8 cellular contexts compared by ENCODE assay signal in the genomic region with DNA sequence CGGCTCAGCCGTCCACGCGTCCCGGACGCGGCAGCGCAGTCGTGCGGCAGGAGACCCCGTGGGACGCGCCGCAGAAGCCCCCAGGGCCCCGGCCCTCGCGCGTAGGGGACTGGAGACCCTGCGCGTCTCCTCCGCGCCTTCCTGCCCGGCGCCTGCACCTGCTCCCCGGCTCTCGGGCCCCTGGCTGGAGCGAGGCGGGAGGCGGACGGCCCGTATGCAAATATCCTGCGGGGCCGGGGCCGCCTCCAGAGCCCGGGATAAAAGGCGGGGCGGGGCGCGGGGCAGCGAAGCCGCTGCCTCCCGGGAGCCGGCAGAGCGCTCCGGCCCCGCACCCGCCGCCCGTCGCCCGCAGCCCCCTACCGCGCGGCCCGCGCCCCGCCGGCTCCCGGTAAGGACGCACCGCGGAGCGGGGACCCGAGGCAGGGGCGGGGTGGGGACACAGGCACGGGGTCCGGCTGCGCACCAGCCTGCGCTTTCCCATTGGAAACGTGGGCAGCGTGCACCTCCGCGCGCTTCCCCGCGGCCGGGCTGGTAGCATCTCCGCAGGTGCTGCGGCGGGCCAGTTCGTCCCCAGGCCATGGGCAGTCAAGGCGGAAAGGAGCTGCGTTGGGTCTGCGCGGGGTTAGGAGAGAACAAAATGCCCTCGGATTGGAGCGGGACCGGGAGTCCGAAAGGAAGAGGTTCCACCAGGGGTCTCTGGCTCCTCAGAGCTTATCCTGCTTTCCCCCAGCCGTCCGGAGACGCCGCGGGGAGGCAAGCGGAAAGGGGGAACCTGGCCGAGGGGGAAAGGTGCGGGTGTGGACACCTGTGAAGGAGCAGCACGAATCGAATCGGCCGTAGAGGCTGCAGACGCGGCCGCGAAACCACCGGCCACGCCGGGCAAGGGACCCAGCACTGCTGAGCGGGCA. TPM values are rescaled to one million over a fixed set of nuclear protein-coding genes. Genes with fewer than 3 reads are reported as not detected.
DNase-seq lines count a peak whose midpoint lies in the region; ATAC-seq and TF ChIP-seq lines count a peak whose summit lies in the region.

A gene with protein sequence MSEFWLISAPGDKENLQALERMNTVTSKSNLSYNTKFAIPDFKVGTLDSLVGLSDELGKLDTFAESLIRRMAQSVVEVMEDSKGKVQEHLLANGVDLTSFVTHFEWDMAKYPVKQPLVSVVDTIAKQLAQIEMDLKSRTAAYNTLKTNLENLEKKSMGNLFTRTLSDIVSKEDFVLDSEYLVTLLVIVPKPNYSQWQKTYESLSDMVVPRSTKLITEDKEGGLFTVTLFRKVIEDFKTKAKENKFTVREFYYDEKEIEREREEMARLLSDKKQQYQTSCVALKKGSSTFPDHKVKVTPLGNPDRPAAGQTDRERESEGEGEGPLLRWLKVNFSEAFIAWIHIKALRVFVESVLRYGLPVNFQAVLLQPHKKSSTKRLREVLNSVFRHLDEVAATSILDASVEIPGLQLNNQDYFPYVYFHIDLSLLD (plus strand): TSS at position 287 of the 908 bp plus-strand sequence. CDS start 1,220 bp downstream, outside the sequence.

- H3K27ac ChIP-seq in CD4-positive, alpha-beta T cell (ENCODE audit: low read depth, low read length) = no peak within 1 kb of the TSS
- no peak within 1 kb of the TSS for H3K27ac ChIP-seq in hepatocyte
- H3K27ac ChIP-seq in smooth muscle cell (ENCODE audit: low read depth) = no peak within 1 kb of the TSS

- H3K9me3 ChIP-seq in CD4-positive, alpha-beta T cell (ENCODE audit: control insufficient read depth, low read length) = no peaks in the 10 kb centered on the region
- H3K9me3 ChIP-seq in hepatocyte (ENCODE audit: low read depth) (no peaks in the 10 kb centered on the region), smooth muscle cell (replicated peaks; ENCODE audit: low read depth) (no peaks in the 10 kb centered on the region)

- no peak within 1 kb of the TSS for H3K27ac Mint-ChIP-seq in CD4-positive, alpha-beta T cell
- no peak within 1 kb of the TSS for H3K27ac Mint-ChIP-seq in activated CD8-positive, alpha-beta T cell treated with anti-CD3 and anti-CD28 coated beads for 36 hours

- H2AFZ ChIP-seq in hepatocyte = peak within 1 kb of the TSS; percentile 52
- no peak within 1 kb of the TSS for H2AFZ ChIP-seq in smooth muscle cell (ENCODE audit: low read depth)

- H3K9me3 Mint-ChIP-seq in CD4-positive, alpha-beta T cell = no peaks in the 10 kb centered on the region
- H3K9me3 Mint-ChIP-seq in activated CD8-positive, alpha-beta T cell treated with anti-CD3 and anti-CD28 coated beads for 36 hours = no peaks in the 10 kb centered on the region

- H3K4me3 ChIP-seq in hepatocyte (peak within 1 kb of the TSS; percentile 26), smooth muscle cell (peak within 1 kb of the TSS; percentile 48)

- intact Hi-C loops in CD4-positive, alpha-beta T cell (cut with DNase I, micrococcal nuclease) = no loop called here
- intact Hi-C loops in activated CD8-positive, alpha-beta T cell treated with anti-CD3 and anti-CD28 coated beads for 36 hours (cut with micrococcal nuclease) = no loop called here

- CTCF ChIA-PET in CD4-positive, alpha-beta T cell (lab: Charles Lee) = no interaction called here
- CTCF ChIA-PET in activated CD8-positive, alpha-beta T cell treated with anti-CD3 and anti-CD28 coated beads for 36 hours (lab: Charles Lee) = interaction anchor here (0.6 kb wide), 1 partner anchor 40 kb away, joined by 3 read pairs; no protein-coding TSS in a partner anchor

- H3K79me2 ChIP-seq in hepatocyte = no peaks in the 10 kb centered on the region
- no peaks in the 10 kb centered on the region for H3K79me2 ChIP-seq in smooth muscle cell (ENCODE audit: low read depth)

- H3K4me2 ChIP-seq in hepatocyte (peak within 1 kb of the TSS; percentile 95), smooth muscle cell (peak within 1 kb of the TSS; percentile 83)

- POLR2A ChIA-PET in CD4-positive, alpha-beta T cell (lab: Charles Lee) = no interaction called here
- POLR2A ChIA-PET in activated CD8-positive, alpha-beta T cell treated with anti-CD3 and anti-CD28 coated beads for 36 hours (lab: Charles Lee) = interaction anchor here (1.3 kb wide), 1 partner anchor 71 kb away, joined by 3 read pairs; no protein-coding TSS in a partner anchor

- no peaks in the 10 kb centered on the region for H3K36me3 ChIP-seq in hepatocyte (replicated peaks; ENCODE audit: insufficient read depth, low read depth)
- no peaks in the 10 kb centered on the region for H3K36me3 ChIP-seq in smooth muscle cell (ENCODE audit: low read depth)

- H3K4me1 ChIP-seq in hepatocyte (ENCODE audit: insufficient read depth) (peaks cover 9% of the 10 kb centered on the region), smooth muscle cell (ENCODE audit: low read depth) (peaks cover 14% of the 10 kb centered on the region)

- no peak for TF ChIP-seq CTCF in CD4-positive, alpha-beta T cell (IDR thresholded peaks at IDR 0.05)
- no peak for TF ChIP-seq CTCF in activated CD8-positive, alpha-beta T cell treated with anti-CD3 and anti-CD28 coated beads for 36 hours (IDR thresholded peaks at IDR 0.05)
- TF ChIP-seq CTCF in hepatocyte (IDR thresholded peaks at IDR 0.05; ENCODE audit: poor library complexity) (no peak), smooth muscle cell (IDR thresholded peaks at IDR 0.05; ENCODE audit: borderline replicate concordance, insufficient read depth, poor library complexity, severe bottlenecking) (no peak)

- no peaks in the 10 kb centered on the region for H3K36me3 Mint-ChIP-seq in CD4-positive, alpha-beta T cell (ENCODE audit: low read depth)
- H3K36me3 Mint-ChIP-seq in activated CD8-positive, alpha-beta T cell treated with anti-CD3 and anti-CD28 coated beads for 36 hours (ENCODE audit: low read depth) = no peaks in the 10 kb centered on the region

- no peak within 1 kb of the TSS for H3K9ac ChIP-seq in smooth muscle cell (ENCODE audit: low read depth)

- H3K9me2 ChIP-seq in hepatocyte (replicated peaks; ENCODE audit: insufficient read depth) = no peaks in the 10 kb centered on the region

- peaks cover 51% of the 10 kb centered on the region for H3K27me3 Mint-ChIP-seq in CD4-positive, alpha-beta T cell
- H3K27me3 Mint-ChIP-seq in activated CD8-positive, alpha-beta T cell treated with anti-CD3 and anti-CD28 coated beads for 36 hours = peaks cover 42% of the 10 kb centered on the region

- no peak for ATAC-seq in CD4-positive, alpha-beta T cell (ENCODE audit: poor library complexity)
- ATAC-seq in GM18867 (IDR thresholded peaks at IDR 0.05; ENCODE audit: unreplicated experiment) = peak; percentile 78
- ATAC-seq in HG03354 (IDR thresholded peaks at IDR 0.05; ENCODE audit: poor library complexity, severe bottlenecking, unreplicated experiment) = peak; percentile 73
- peak; percentile 60 for ATAC-seq in activated CD8-positive, alpha-beta T cell treated with anti-CD3 and anti-CD28 coated beads for 36 hours

- peaks cover 56% of the 10 kb centered on the region for H3K27me3 ChIP-seq in CD4-positive, alpha-beta T cell (ENCODE audit: control insufficient read depth, insufficient read depth, low read length)
- H3K27me3 ChIP-seq in hepatocyte (peaks cover 79% of the 10 kb centered on the region), smooth muscle cell (ENCODE audit: low read depth) (peaks cover 94% of the 10 kb centered on the region)

- no peaks in the 10 kb centered on the region for H4K20me1 ChIP-seq in hepatocyte (ENCODE audit: insufficient read depth, poor library complexity, severe bottlenecking)
- no peaks in the 10 kb centered on the region for H4K20me1 ChIP-seq in smooth muscle cell (ENCODE audit: low read depth)

- peaks cover 3% of the 10 kb centered on the region for H3K4me1 Mint-ChIP-seq in CD4-positive, alpha-beta T cell (ENCODE audit: low read depth)
- H3K4me1 Mint-ChIP-seq in activated CD8-positive, alpha-beta T cell treated with anti-CD3 and anti-CD28 coated beads for 36 hours (ENCODE audit: low read depth) = peaks cover 5% of the 10 kb centered on the region

- DNase-seq in CD4-positive, alpha-beta T cell = no peak
- peak; percentile 12 for DNase-seq in activated CD8-positive, alpha-beta T cell treated with anti-CD3 and anti-CD28 coated beads for 36 hours
- DNase-seq in hepatocyte (ENCODE audit: low spot score) (peak; percentile 65), smooth muscle cell (lab: John Stamatoyannopoulos, UW; ENCODE audit: unreplicated experiment) (no peak), cerebellar nuclear complex (lab: John Stamatoyannopoulos, UW) (no peak), NCI-H128 (lab: John Stamatoyannopoulos, UW; ENCODE audit: unreplicated experiment) (no peak)

- H3K4me3 Mint-ChIP-seq in CD4-positive, alpha-beta T cell = peak within 1 kb of the TSS; percentile 20
- peak within 1 kb of the TSS; percentile 21 for H3K4me3 Mint-ChIP-seq in activated CD8-positive, alpha-beta T cell treated with anti-CD3 and anti-CD28 coated beads for 36 hours

- 3% methylated on average over 57 of the region's 109 CpGs for WGBS in hepatocyte (ENCODE audit: low lambda C conversion rate, missing lambda C conversion rate)
- WGBS in smooth muscle cell (ENCODE audit: low lambda C conversion rate) = 4% methylated on average over 49 of the region's 109 CpGs

- H3F3A ChIP-seq in smooth muscle cell (ENCODE audit: low read depth) = peaks cover 3% of the 10 kb centered on the region

RNA-seq across cellular contexts. Expression of the gene that starts here (rescaled TPM):
- not detected for total RNA-seq in CD4-positive, alpha-beta T cell
- total RNA-seq in activated CD8-positive, alpha-beta T cell treated with anti-CD3 and anti-CD28 coated beads for 36 hours = not detected
- 0.32 and 0.57 TPM in 2 replicates for total RNA-seq in hepatocyte
- 1.3 and 2.0 TPM in 2 replicates for polyA plus RNA-seq in hepatocyte
- 0.36 and 1.5 TPM in 2 replicates for total RNA-seq in smooth muscle cell
- 0.19 and 0.53 TPM in 2 replicates for polyA plus RNA-seq in smooth muscle cell

Comparison
In these comparisons a context has a peak if more than half of its experiments do, and no peak if none do; other contexts are left out.
1. Peak in DNase-seq and ATAC-seq in activated CD8-positive, alpha-beta T cell treated with anti-CD3 and anti-CD28 coated beads for 36 hours; RNA of the gene not detected or under 1 TPM.